In genomic region chr6:138044458-138044857, GRCh38 we compare ENCODE assay signal across 16 cellular contexts.
"Had no signal": no experiment of that assay in that cellular context is flagged by ENCODE, and none has a peak within 500 bp of the region (broad histone marks: within the 10 kb centered on the region; RNA-seq: fewer than 3 reads in every experiment).

No MANE protein-coding gene starts in this region.

- H3K4me3 ChIP-seq: esophagus muscularis mucosa, heart right ventricle, psoas muscle, sigmoid colon, suprapubic skin had no signal

- FAIRE-seq: frontal cortex, kidney had no signal

- H3K27ac ChIP-seq: psoas muscle, sigmoid colon, suprapubic skin had no signal

- DNase-seq: activated CD4-positive, alpha-beta T cell treated with anti-CD3 and anti-CD28 coated beads, Interleukin-2, amount 10 ng/mL, durations not matched to agents 24 days and 14 days; activated effector memory CD4-positive, alpha-beta T cell treated with anti-CD3 and anti-CD28 coated beads, Interleukin-2, amount 50 U/mL, for 16 hours; activated T-cell treated with anti-CD3 and anti-CD28 coated beads, Interleukin-2, amount 50 U/mL, for 1 hour; dermis blood vessel endothelial cell; heart right ventricle; kidney; left ventricle myocardium superior; mesendoderm; nephron progenitor cell; psoas muscle; sigmoid colon; stimulated activated CD4-positive, alpha-beta T cell treated with anti-CD3 and anti-CD28 coated beads, Interleukin-12 subunit alpha, Interleukin-12 subunit beta, amount 100 ng/mL, for 4 hours; stimulated activated naive CD4-positive, alpha-beta T cell treated with Interleukin-2 at 50 U/mL for 16 hours had no signal
